ENCODE assay signal across 1 cellular context in genomic region chr6:121835662-121836061, GRCh38.
TF ChIP-seq lines count a peak whose summit lies in the region.

No MANE protein-coding gene starts in this region.

TF ChIP-seq in GM23338, 12 proteins besides CTCF, POLR2A, EP300 and RAD21 (continued from another document):
- TF ChIP-seq, protein P1, sequence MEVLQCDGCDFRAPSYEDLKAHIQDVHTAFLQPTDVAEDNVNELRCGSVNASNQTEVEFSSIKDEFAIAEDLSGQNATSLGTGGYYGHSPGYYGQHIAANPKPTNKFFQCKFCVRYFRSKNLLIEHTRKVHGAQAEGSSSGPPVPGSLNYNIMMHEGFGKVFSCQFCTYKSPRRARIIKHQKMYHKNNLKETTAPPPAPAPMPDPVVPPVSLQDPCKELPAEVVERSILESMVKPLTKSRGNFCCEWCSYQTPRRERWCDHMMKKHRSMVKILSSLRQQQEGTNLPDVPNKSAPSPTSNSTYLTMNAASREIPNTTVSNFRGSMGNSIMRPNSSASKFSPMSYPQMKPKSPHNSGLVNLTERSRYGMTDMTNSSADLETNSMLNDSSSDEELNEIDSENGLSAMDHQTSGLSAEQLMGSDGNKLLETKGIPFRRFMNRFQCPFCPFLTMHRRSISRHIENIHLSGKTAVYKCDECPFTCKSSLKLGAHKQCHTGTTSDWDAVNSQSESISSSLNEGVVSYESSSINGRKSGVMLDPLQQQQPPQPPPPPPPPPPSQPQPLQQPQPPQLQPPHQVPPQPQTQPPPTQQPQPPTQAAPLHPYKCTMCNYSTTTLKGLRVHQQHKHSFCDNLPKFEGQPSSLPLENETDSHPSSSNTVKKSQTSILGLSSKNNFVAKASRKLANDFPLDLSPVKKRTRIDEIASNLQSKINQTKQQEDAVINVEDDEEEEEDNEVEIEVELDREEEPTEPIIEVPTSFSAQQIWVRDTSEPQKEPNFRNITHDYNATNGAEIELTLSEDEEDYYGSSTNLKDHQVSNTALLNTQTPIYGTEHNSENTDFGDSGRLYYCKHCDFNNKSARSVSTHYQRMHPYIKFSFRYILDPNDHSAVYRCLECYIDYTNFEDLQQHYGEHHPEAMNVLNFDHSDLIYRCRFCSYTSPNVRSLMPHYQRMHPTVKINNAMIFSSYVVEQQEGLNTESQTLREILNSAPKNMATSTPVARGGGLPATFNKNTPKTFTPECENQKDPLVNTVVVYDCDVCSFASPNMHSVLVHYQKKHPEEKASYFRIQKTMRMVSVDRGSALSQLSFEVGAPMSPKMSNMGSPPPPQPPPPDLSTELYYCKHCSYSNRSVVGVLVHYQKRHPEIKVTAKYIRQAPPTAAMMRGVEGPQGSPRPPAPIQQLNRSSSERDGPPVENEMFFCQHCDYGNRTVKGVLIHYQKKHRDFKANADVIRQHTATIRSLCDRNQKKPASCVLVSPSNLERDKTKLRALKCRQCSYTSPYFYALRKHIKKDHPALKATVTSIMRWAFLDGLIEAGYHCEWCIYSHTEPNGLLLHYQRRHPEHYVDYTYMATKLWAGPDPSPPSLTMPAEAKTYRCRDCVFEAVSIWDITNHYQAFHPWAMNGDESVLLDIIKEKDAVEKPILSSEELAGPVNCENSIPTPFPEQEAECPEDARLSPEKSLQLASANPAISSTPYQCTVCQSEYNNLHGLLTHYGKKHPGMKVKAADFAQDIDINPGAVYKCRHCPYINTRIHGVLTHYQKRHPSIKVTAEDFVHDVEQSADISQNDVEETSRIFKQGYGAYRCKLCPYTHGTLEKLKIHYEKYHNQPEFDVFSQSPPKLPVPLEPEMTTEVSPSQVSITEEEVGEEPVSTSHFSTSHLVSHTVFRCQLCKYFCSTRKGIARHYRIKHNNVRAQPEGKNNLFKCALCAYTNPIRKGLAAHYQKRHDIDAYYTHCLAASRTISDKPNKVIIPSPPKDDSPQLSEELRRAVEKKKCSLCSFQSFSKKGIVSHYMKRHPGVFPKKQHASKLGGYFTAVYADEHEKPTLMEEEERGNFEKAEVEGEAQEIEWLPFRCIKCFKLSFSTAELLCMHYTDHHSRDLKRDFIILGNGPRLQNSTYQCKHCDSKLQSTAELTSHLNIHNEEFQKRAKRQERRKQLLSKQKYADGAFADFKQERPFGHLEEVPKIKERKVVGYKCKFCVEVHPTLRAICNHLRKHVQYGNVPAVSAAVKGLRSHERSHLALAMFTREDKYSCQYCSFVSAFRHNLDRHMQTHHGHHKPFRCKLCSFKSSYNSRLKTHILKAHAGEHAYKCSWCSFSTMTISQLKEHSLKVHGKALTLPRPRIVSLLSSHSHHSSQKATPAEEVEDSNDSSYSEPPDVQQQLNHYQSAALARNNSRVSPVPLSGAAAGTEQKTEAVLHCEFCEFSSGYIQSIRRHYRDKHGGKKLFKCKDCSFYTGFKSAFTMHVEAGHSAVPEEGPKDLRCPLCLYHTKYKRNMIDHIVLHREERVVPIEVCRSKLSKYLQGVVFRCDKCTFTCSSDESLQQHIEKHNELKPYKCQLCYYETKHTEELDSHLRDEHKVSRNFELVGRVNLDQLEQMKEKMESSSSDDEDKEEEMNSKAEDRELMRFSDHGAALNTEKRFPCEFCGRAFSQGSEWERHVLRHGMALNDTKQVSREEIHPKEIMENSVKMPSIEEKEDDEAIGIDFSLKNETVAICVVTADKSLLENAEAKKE (CRISPR knock-in tag; IDR thresholded peaks at IDR 0.05): no peak
- no peak for TF ChIP-seq STAT1 (IDR thresholded peaks at IDR 0.05; ENCODE audit: unreplicated experiment)
- no peak for TF ChIP-seq ZNF114 (CRISPR knock-in tag; IDR thresholded peaks at IDR 0.05)
- TF ChIP-seq JUNB (IDR thresholded peaks at IDR 0.05; ENCODE audit: unreplicated experiment): no peak
- no peak for TF ChIP-seq EZH2phosphoT487 (IDR thresholded peaks at IDR 0.05; ENCODE audit: unreplicated experiment)
- TF ChIP-seq EZH2 (IDR thresholded peaks at IDR 0.05; ENCODE audit: low read depth, unreplicated experiment): no peak
- TF ChIP-seq, protein P2, sequence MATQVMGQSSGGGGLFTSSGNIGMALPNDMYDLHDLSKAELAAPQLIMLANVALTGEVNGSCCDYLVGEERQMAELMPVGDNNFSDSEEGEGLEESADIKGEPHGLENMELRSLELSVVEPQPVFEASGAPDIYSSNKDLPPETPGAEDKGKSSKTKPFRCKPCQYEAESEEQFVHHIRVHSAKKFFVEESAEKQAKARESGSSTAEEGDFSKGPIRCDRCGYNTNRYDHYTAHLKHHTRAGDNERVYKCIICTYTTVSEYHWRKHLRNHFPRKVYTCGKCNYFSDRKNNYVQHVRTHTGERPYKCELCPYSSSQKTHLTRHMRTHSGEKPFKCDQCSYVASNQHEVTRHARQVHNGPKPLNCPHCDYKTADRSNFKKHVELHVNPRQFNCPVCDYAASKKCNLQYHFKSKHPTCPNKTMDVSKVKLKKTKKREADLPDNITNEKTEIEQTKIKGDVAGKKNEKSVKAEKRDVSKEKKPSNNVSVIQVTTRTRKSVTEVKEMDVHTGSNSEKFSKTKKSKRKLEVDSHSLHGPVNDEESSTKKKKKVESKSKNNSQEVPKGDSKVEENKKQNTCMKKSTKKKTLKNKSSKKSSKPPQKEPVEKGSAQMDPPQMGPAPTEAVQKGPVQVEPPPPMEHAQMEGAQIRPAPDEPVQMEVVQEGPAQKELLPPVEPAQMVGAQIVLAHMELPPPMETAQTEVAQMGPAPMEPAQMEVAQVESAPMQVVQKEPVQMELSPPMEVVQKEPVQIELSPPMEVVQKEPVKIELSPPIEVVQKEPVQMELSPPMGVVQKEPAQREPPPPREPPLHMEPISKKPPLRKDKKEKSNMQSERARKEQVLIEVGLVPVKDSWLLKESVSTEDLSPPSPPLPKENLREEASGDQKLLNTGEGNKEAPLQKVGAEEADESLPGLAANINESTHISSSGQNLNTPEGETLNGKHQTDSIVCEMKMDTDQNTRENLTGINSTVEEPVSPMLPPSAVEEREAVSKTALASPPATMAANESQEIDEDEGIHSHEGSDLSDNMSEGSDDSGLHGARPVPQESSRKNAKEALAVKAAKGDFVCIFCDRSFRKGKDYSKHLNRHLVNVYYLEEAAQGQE (IDR thresholded peaks at IDR 0.05; ENCODE audit: unreplicated experiment): no peak
